1 cellular context compared by ENCODE assay signal in genomic region chr14:23567186-23568020, GRCh38.
TF ChIP-seq lines count a peak whose summit lies in the region.

TSS of gene AP1G2 (minus strand) at chr14:23567791. CDS start at chr14:23567314, 477 bp downstream.

TF ChIP-seq in K562, 482 proteins besides CTCF, POLR2A, EP300 and RAD21 (continued from another document and continues in another):
- peak; percentile 60; the same call in 1 of the 2 replicates for TF ChIP-seq ARID4B (CRISPR knock-in tag; IDR thresholded peaks at IDR 0.05)
- TF ChIP-seq HDAC1 (IDR thresholded peaks at IDR 0.05): peak in 1 of 2 experiments; percentile 80; a peak in 2 of 4 replicates
- 0 out of 2 replicates have a peak, but pooled peaks have one; percentile 22 for TF ChIP-seq LARP7 (IDR thresholded peaks at IDR 0.05)
- 0 out of 2 replicates have a peak, but pooled peaks have one; percentile 12 for TF ChIP-seq ZNF592 (IDR thresholded peaks at IDR 0.05)
- no peak for TF ChIP-seq EGR1 (conservative IDR thresholded peaks at IDR 0.05)
- peak; percentile 3; the same call in 1 of the 2 replicates for TF ChIP-seq MYC (IDR thresholded peaks at IDR 0.05; ENCODE audit: low read depth, low read length)
- no peak for TF ChIP-seq MYC (CRISPR knock-in tag; IDR thresholded peaks at IDR 0.05; ENCODE audit: borderline replicate concordance, low read depth)
- TF ChIP-seq TBP (optimal IDR thresholded peaks at IDR 0.05; ENCODE audit: low read depth, low read length): peak; percentile 11
- TF ChIP-seq CTBP1 (IDR thresholded peaks at IDR 0.05; ENCODE audit: borderline replicate concordance): peak; percentile 75
- no peak for TF ChIP-seq JUNB (CRISPR knock-in tag; conservative IDR thresholded peaks at IDR 0.05)
- TF ChIP-seq RBBP5 (IDR thresholded peaks at IDR 0.05; ENCODE audit: borderline replicate concordance, insufficient read depth, low read length, poor library complexity, severe bottlenecking): peak; percentile 16
- TF ChIP-seq TFAP4 (CRISPR knock-in tag; IDR thresholded peaks at IDR 0.05; ENCODE audit: borderline replicate concordance): peak; percentile 43; the same call in 1 of the 2 replicates
- peak; percentile 56 for TF ChIP-seq MGA (IDR thresholded peaks at IDR 0.05)
- TF ChIP-seq ZNF324 (CRISPR knock-in tag; IDR thresholded peaks at IDR 0.05): no peak
- peak; percentile 90; the same call in 1 of the 2 replicates for TF ChIP-seq ELF4 (CRISPR knock-in tag; IDR thresholded peaks at IDR 0.05)
- TF ChIP-seq ZBTB7A (IDR thresholded peaks at IDR 0.05; ENCODE audit: borderline replicate concordance, control insufficient read depth, low read depth, low read length): peak; percentile 48; the same call in 1 of the 2 replicates
- TF ChIP-seq ERF (CRISPR knock-in tag; IDR thresholded peaks at IDR 0.05): peak; percentile 55; the same call in 1 of the 2 replicates
- no peak for TF ChIP-seq ESRRB (CRISPR knock-in tag; IDR thresholded peaks at IDR 0.05; ENCODE audit: borderline replicate concordance)
- 0 out of 2 replicates have a peak, but pooled peaks have one; percentile 4 for TF ChIP-seq ZNF316 (IDR thresholded peaks at IDR 0.05)
- TF ChIP-seq SMARCC2 (IDR thresholded peaks at IDR 0.05; ENCODE audit: low read depth): no peak
- no peak for TF ChIP-seq THRA (IDR thresholded peaks at IDR 0.05)
- TF ChIP-seq ZNF639 (CRISPR knock-in tag; conservative IDR thresholded peaks at IDR 0.05 in 1 of 2, IDR thresholded peaks at IDR 0.05 in 1 of 2): peak in 1 of 2 experiments; percentile 27; a peak in 1 of 4 replicates
